Comparison of ENCODE assay signal across 17 cellular contexts in the genomic region with DNA sequence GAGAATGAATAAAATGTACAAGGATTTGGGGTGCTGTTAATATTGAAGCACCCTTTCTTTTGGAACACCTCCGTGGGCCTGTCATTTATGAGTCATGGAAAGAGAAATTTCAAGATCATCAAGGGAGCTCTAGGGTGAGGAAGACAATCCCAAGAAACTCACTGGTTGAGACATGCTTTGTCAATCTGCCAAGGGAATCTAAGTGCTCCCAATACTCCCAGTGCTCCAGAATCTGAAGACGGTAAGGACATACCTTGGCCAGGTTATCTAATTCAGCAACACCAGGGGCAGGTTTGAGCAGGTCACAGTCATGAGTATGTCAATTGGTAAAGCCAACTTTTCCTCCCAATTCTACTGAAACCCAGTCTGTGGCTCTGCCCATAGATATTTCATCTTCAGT.
"Had no signal": no experiment of that assay in that cellular context is flagged by ENCODE, and none has a peak within 500 bp of the region (broad histone marks: within the 10 kb centered on the region; RNA-seq: fewer than 3 reads in every experiment).

No MANE protein-coding gene starts in this region.

- H3K4me2 ChIP-seq: smooth muscle cell had no signal

- ATAC-seq: left colon; stimulated activated memory B cell treated with anti-CD40 and anti-IgM and Interleukin-4, amounts not matched to agents 10 μg/mL and 1 μg/mL and 100 μg/mL, for 72 hours had no signal

- H3K4me1 ChIP-seq: ascending aorta, pancreas, right atrium auricular region, transverse colon had no signal

- H3K27ac ChIP-seq: ascending aorta, pancreas, right atrium auricular region, transverse colon, WERI-Rb-1 had no signal

- H3K9me3 ChIP-seq: ascending aorta, pancreas, right atrium auricular region, transverse colon had no signal

- H3K4me3 ChIP-seq: ascending aorta, lung, pancreas, right atrium auricular region, smooth muscle cell, transverse colon had no signal

- DNase-seq: activated CD4-positive, alpha-beta T cell treated with anti-CD3 and anti-CD28 coated beads for 4 hours; activated CD8-positive, alpha-beta memory T cell treated with anti-CD3 and anti-CD28 coated beads for 24 hours; activated naive CD4-positive, alpha-beta T cell treated with Interleukin-2 at 50 U/mL for 16 hours; activated naive CD8-positive, alpha-beta T cell treated with anti-CD3 and anti-CD28 coated beads, Interleukin-2, amount 50 U/mL, for 24 hours; central memory CD4-positive, alpha-beta T cell; effector memory CD4-positive, alpha-beta T cell; left colon; naive B cell; pancreas; transverse colon; WERI-Rb-1 had no signal

- H3K4me1 Mint-ChIP-seq: naive B cell; stimulated activated memory B cell treated with anti-CD40 and anti-IgM and Interleukin-4, amounts not matched to agents 10 μg/mL and 1 μg/mL and 100 μg/mL, for 72 hours had no signal

- H3K36me3 ChIP-seq: ascending aorta, pancreas, right atrium auricular region, transverse colon, WERI-Rb-1 had no signal

- H3K4me3 Mint-ChIP-seq: activated naive CD8-positive, alpha-beta T cell treated with anti-CD3 and anti-CD28 coated beads, Interleukin-2, amount 50 U/mL, for 24 hours; naive B cell; stimulated activated memory B cell treated with anti-CD40 and anti-IgM and Interleukin-4, amounts not matched to agents 10 μg/mL and 1 μg/mL and 100 μg/mL, for 72 hours; T-helper 2 cell treated with Interferon-gamma antibody and Interleukin-4, amounts not matched to agents 5 μg/mL and 100 μg/mL, for 36 hours had no signal

- H3K36me3 Mint-ChIP-seq: naive B cell; stimulated activated memory B cell treated with anti-CD40 and anti-IgM and Interleukin-4, amounts not matched to agents 10 μg/mL and 1 μg/mL and 100 μg/mL, for 72 hours had no signal

- H3K27me3 Mint-ChIP-seq: activated naive CD8-positive, alpha-beta T cell treated with anti-CD3 and anti-CD28 coated beads, Interleukin-2, amount 50 U/mL, for 24 hours; naive B cell; stimulated activated memory B cell treated with anti-CD40 and anti-IgM and Interleukin-4, amounts not matched to agents 10 μg/mL and 1 μg/mL and 100 μg/mL, for 72 hours had no signal

- H3K9me3 Mint-ChIP-seq: T-helper 2 cell treated with Interferon-gamma antibody and Interleukin-4, amounts not matched to agents 5 μg/mL and 100 μg/mL, for 36 hours had no signal

- H3K27ac Mint-ChIP-seq: activated naive CD8-positive, alpha-beta T cell treated with anti-CD3 and anti-CD28 coated beads, Interleukin-2, amount 50 U/mL, for 24 hours; naive B cell; stimulated activated memory B cell treated with anti-CD40 and anti-IgM and Interleukin-4, amounts not matched to agents 10 μg/mL and 1 μg/mL and 100 μg/mL, for 72 hours; T-helper 2 cell treated with Interferon-gamma antibody and Interleukin-4, amounts not matched to agents 5 μg/mL and 100 μg/mL, for 36 hours had no signal

- H3K27me3 ChIP-seq: ascending aorta, pancreas, right atrium auricular region, transverse colon had no signal
